1 cellular context compared by ENCODE assay signal in the genomic region with DNA sequence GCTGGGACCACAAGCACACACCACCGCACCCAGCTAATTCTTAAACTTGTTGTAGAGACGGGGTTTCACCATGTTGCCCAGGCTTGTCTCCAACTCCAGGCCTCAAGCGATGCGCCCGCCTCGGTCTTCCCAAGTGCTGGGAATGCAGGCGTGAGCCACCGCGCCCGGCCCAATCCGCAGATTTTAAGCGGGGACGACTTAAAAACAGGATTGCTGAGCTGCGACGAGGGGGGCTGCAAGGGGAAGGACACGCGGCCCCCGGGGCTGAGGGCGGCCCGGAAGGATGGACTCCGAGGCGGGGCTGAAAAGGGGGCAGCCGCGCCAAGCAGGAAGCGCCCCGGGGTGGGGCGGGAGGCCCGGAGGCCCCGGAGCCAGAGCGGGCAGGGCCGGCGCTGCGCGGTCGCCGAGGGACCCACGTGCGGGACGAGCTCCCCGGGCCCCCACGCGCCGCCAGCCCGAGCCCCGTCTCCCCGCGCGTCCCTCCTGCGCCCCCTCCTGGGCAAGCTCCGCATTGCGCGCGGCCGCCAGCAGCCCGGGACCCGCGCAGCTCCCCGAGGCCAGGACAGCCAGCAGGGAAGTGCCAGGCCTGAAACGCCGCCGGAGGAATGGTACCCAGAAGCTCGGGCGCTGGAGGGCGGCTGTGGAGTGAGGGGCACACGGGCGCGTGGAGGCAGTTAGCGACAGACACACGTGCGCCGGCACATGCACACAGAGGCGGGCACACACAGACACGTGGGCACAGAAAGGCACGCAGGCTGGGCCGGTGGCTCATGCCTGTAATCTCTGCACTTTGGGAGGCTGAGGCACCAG.
TF ChIP-seq lines count a peak whose summit lies in the region.

No MANE protein-coding gene starts in this region.

TF ChIP-seq in GM12878, 131 proteins besides CTCF, POLR2A, EP300 and RAD21:
- TF ChIP-seq, protein P1, sequence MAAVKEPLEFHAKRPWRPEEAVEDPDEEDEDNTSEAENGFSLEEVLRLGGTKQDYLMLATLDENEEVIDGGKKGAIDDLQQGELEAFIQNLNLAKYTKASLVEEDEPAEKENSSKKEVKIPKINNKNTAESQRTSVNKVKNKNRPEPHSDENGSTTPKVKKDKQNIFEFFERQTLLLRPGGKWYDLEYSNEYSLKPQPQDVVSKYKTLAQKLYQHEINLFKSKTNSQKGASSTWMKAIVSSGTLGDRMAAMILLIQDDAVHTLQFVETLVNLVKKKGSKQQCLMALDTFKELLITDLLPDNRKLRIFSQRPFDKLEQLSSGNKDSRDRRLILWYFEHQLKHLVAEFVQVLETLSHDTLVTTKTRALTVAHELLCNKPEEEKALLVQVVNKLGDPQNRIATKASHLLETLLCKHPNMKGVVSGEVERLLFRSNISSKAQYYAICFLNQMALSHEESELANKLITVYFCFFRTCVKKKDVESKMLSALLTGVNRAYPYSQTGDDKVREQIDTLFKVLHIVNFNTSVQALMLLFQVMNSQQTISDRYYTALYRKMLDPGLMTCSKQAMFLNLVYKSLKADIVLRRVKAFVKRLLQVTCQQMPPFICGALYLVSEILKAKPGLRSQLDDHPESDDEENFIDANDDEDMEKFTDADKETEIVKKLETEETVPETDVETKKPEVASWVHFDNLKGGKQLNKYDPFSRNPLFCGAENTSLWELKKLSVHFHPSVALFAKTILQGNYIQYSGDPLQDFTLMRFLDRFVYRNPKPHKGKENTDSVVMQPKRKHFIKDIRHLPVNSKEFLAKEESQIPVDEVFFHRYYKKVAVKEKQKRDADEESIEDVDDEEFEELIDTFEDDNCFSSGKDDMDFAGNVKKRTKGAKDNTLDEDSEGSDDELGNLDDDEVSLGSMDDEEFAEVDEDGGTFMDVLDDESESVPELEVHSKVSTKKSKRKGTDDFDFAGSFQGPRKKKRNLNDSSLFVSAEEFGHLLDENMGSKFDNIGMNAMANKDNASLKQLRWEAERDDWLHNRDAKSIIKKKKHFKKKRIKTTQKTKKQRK (IDR thresholded peaks at IDR 0.05; ENCODE audit: low read depth, low read length), result no peak
- TF ChIP-seq ATF7 (IDR thresholded peaks at IDR 0.05; ENCODE audit: low read depth) (no peak), ZNF24 (IDR thresholded peaks at IDR 0.05) (no peak), CBX5 (IDR thresholded peaks at IDR 0.05; ENCODE audit: low read depth) (no peak), BACH1 (IDR thresholded peaks at IDR 0.05; ENCODE audit: borderline replicate concordance) (peak; percentile 37; the same call in 1 of the 2 replicates), EZH2 (IDR thresholded peaks at IDR 0.05; ENCODE audit: borderline replicate concordance, control insufficient read depth, low read depth, low read length) (no peak), SMC3 (IDR thresholded peaks at IDR 0.05; ENCODE audit: borderline replicate concordance, low read length) (peak; percentile 22; the same call in 1 of the 2 replicates), IKZF1 (conservative IDR thresholded peaks at IDR 0.05) (0 out of 2 replicates have a peak, but pooled peaks have one; percentile 26), FOXM1 (IDR thresholded peaks at IDR 0.05; ENCODE audit: low read depth, low read length) (no peak), PAX5 (IDR thresholded peaks at IDR 0.05; ENCODE audit: borderline replicate concordance, low read depth, low read length) (no peak), GABPA (IDR thresholded peaks at IDR 0.05; ENCODE audit: low read depth) (no peak), YY1 (IDR thresholded peaks at IDR 0.05; ENCODE audit: low read depth, low read length) (peak; percentile 30; the same call in 1 of the 2 replicates), LARP7 (IDR thresholded peaks at IDR 0.05) (peak; percentile 42; the same call in 1 of the 2 replicates), PML (IDR thresholded peaks at IDR 0.05; ENCODE audit: low read length) (no peak), BHLHE40 (IDR thresholded peaks at IDR 0.05; ENCODE audit: borderline replicate concordance in 1 of 2, low read depth in 2 of 2, low read length in 1 of 2) (peak in 1 of 2 experiments; percentile 59; a peak in 2 of 4 replicates), TCF12 (IDR thresholded peaks at IDR 0.05; ENCODE audit: low read depth, low read length) (no peak)
- TF ChIP-seq, protein P2, sequence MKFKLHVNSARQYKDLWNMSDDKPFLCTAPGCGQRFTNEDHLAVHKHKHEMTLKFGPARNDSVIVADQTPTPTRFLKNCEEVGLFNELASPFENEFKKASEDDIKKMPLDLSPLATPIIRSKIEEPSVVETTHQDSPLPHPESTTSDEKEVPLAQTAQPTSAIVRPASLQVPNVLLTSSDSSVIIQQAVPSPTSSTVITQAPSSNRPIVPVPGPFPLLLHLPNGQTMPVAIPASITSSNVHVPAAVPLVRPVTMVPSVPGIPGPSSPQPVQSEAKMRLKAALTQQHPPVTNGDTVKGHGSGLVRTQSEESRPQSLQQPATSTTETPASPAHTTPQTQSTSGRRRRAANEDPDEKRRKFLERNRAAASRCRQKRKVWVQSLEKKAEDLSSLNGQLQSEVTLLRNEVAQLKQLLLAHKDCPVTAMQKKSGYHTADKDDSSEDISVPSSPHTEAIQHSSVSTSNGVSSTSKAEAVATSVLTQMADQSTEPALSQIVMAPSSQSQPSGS (IDR thresholded peaks at IDR 0.05; ENCODE audit: low read length), result no peak
